In genomic region chr2:144522741-144523605, GRCh38 we compare ENCODE assay signal across 2 cellular contexts.
TF ChIP-seq lines count a peak whose summit lies in the region.

No MANE protein-coding gene starts in this region.

TF ChIP-seq in K562, 482 proteins besides CTCF, POLR2A, EP300 and RAD21 (continued from another document and continues in another):
- TF ChIP-seq NKRF (IDR thresholded peaks at IDR 0.05; ENCODE audit: borderline replicate concordance): 0 out of 2 replicates have a peak, but pooled peaks have one; percentile 19
- peak; percentile 11; the same call in 1 of the 2 replicates for TF ChIP-seq CREM (IDR thresholded peaks at IDR 0.05; ENCODE audit: low read depth)
- TF ChIP-seq ARID1B (IDR thresholded peaks at IDR 0.05): peak; percentile 59
- peak; percentile 24; the same call in 1 of the 2 replicates for TF ChIP-seq POLR2G (IDR thresholded peaks at IDR 0.05; ENCODE audit: low read depth, low read length)
- no peak for TF ChIP-seq GTF2B (IDR thresholded peaks at IDR 0.05; ENCODE audit: extremely low read depth, insufficient read length)
- no peak for TF ChIP-seq GTF2A2 (tag; IDR thresholded peaks at IDR 0.05)
- TF ChIP-seq EP400 (IDR thresholded peaks at IDR 0.05): peak; percentile 55
- TF ChIP-seq ZNF583 (CRISPR knock-in tag; IDR thresholded peaks at IDR 0.05): no peak
- peak in 1 of 2 experiments; percentile 22; a peak in 1 of 3 replicates for TF ChIP-seq CBX3 (IDR thresholded peaks at IDR 0.05; ENCODE audit: borderline replicate concordance in 1 of 2, low read length in 2 of 2)
- TF ChIP-seq NCOR1 (IDR thresholded peaks at IDR 0.05): peak; percentile 59; the same call in 1 of the 2 replicates
- peak; percentile 43; the same call in 1 of the 2 replicates for TF ChIP-seq CBFA2T2 (conservative IDR thresholded peaks at IDR 0.05)
- TF ChIP-seq TCF3 (CRISPR knock-in tag; IDR thresholded peaks at IDR 0.05): no peak
- TF ChIP-seq PRDM10 (IDR thresholded peaks at IDR 0.05; ENCODE audit: partially characterized antibody): peak; percentile 53
- 0 out of 2 replicates have a peak, but pooled peaks have one; percentile 11 for TF ChIP-seq CXXC5 (CRISPR knock-in tag; IDR thresholded peaks at IDR 0.05)
- TF ChIP-seq TBL1XR1 (IDR thresholded peaks at IDR 0.05; ENCODE audit: low read length in 2 of 2): 0 out of 4 replicates have a peak, but pooled peaks of 1 of the 2 experiments have one; percentile 19
- TF ChIP-seq NCOA6 (IDR thresholded peaks at IDR 0.05): peak; percentile 31; the same call in 1 of the 2 replicates
- TF ChIP-seq RFX1 (IDR thresholded peaks at IDR 0.05): no peak
- no peak for TF ChIP-seq PBX2 (CRISPR knock-in tag; IDR thresholded peaks at IDR 0.05; ENCODE audit: low read depth)
- peak; percentile 32; the same call in 1 of the 2 replicates for TF ChIP-seq PBX2 (tag; conservative IDR thresholded peaks at IDR 0.05; ENCODE audit: low read depth)
- no peak for TF ChIP-seq SLC30A9 (CRISPR knock-in tag; IDR thresholded peaks at IDR 0.05)
- TF ChIP-seq MEIS2 (IDR thresholded peaks at IDR 0.05; ENCODE audit: partially characterized antibody): peak; percentile 38
- TF ChIP-seq MAZ (CRISPR knock-in tag; conservative IDR thresholded peaks at IDR 0.05 in 1 of 2, IDR thresholded peaks at IDR 0.05 in 1 of 2): peak in 1 of 2 experiments; percentile 69; a peak in 2 of 4 replicates
- TF ChIP-seq BDP1 (IDR thresholded peaks at IDR 0.05; ENCODE audit: insufficient read depth, insufficient read length): no peak
- TF ChIP-seq XRCC3 (IDR thresholded peaks at IDR 0.05): no peak

TF ChIP-seq in liver, 16 proteins besides CTCF, POLR2A, EP300 and RAD21 (continued from another document):
- TF ChIP-seq REST (IDR thresholded peaks at IDR 0.05): no peak
- TF ChIP-seq GABPA (IDR thresholded peaks at IDR 0.05 in 1 of 2, conservative IDR thresholded peaks at IDR 0.05 in 1 of 2): no peak
- no peak for TF ChIP-seq YY1 (IDR thresholded peaks at IDR 0.05)
- TF ChIP-seq HNF4G (IDR thresholded peaks at IDR 0.05): no peak
